ENCODE assay signal across 15 cellular contexts in the genomic region with DNA sequence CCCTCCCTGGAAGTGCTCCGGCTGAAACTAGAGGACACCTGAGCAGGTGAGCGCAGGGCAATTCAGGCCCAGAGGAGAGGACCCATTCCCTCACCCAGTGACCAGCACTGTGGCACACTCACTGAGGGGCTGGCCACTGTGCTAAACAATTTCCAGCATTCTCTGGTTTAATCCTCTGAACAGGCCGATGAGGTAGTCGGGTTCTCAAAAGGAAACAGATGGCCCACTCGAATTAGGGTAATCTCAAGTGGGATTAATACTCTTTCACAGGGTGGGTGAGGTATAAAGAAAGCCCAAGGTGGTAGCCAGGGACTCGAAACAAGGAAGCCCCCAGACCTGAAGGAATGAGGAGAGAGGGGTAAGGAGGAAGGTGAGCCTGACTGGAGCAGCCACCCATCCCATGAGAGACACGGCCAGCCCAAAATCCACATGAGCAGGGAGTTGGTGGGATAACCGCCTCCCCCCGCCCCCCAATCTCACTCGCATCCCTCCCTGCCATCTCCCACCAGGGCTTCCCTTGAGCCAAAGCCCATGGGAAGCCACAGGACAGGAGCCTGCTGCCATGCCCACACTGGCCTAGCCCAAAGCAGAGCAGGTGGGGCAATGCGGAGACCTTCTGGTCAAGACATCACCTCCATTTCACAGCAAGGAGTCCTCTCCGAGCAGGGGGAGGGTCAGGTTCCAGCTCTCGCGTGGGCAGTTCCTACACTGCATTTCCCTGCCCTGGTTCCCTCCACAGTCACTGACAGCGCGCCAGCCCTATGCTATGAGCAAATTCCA. TPM values are rescaled to one million over a fixed set of nuclear protein-coding genes. Genes with fewer than 3 reads are reported as not detected.
DNase-seq lines count a peak whose midpoint lies in the region; ATAC-seq, FAIRE-seq and TF ChIP-seq lines count a peak whose summit lies in the region.
"Had no signal": no experiment of that assay in that cellular context is flagged by ENCODE, and none has a peak within 500 bp of the region (broad histone marks: within the 10 kb centered on the region; RNA-seq: fewer than 3 reads in every experiment).

No MANE protein-coding gene starts in this region.

- H3K4me1 ChIP-seq in adrenal gland (replicated peaks in 1 of 2): no peaks in the 10 kb centered on the region

- peaks cover 31% of the 10 kb centered on the region for H3K4me1 Mint-ChIP-seq in CD4-positive, alpha-beta T cell (ENCODE audit: low read depth)
- H3K4me1 Mint-ChIP-seq in activated T-helper 17 cell treated with anti-CD3 and anti-CD28 coated beads, Interleukin-2, amount 50 U/mL, for 72 hours: peaks cover 7% of the 10 kb centered on the region
- H3K4me1 Mint-ChIP-seq in neural crest cell (peaks cover 8% of the 10 kb centered on the region), nephron progenitor cell (peaks cover 9% of the 10 kb centered on the region)

- DNase-seq in CD4-positive, alpha-beta T cell: no peak
- DNase-seq in GM18507 (ENCODE audit: extremely low spot score, insufficient read length, low read depth): no peak
- DNase-seq in neural crest cell (ENCODE audit: low read depth, low spot score): no peak
- DNase-seq in nephron progenitor cell: no peak
- no peak for DNase-seq in adrenal gland
- DNase-seq: NCI-H1436, NCI-H2081, NCI-H526 treated with DMSO at 0.1 percent for 48 hours, PC-3 had no signal

- POLR2A ChIA-PET in CD4-positive, alpha-beta T cell (lab: Charles Lee): no interaction called here

- FAIRE-seq in GM18507 (lab: Jason Lieb, UNC): peak; percentile 67
- FAIRE-seq: GM12891, HTR-8/SVneo had no signal

- no peak overlapping the region for H3K4me3 Mint-ChIP-seq in CD4-positive, alpha-beta T cell
- no peak overlapping the region for H3K4me3 Mint-ChIP-seq in activated T-helper 17 cell treated with anti-CD3 and anti-CD28 coated beads, Interleukin-2, amount 50 U/mL, for 72 hours
- H3K4me3 Mint-ChIP-seq in neural crest cell (no peak overlapping the region), nephron progenitor cell (no peak overlapping the region)
- H3K4me3 Mint-ChIP-seq: GM23338 had no signal

- H3K27ac ChIP-seq in CD4-positive, alpha-beta T cell (ENCODE audit: low read depth, low read length): no peak overlapping the region
- no peak overlapping the region for H3K27ac ChIP-seq in adrenal gland
- H3K27ac ChIP-seq: SJSA1 had no signal

- H3K9me3 ChIP-seq in CD4-positive, alpha-beta T cell (ENCODE audit: control insufficient read depth, low read length): no peaks in the 10 kb centered on the region
- no peaks in the 10 kb centered on the region for H3K9me3 ChIP-seq in adrenal gland (replicated peaks in 1 of 3)
- H3K9me3 ChIP-seq: SJSA1 had no signal

- intact Hi-C loops in CD4-positive, alpha-beta T cell (cut with DNase I, micrococcal nuclease): no loop called here
- intact Hi-C loops in adrenal gland (cut with DNase I): no loop called here

- peaks cover 10% of the 10 kb centered on the region for H3K36me3 Mint-ChIP-seq in CD4-positive, alpha-beta T cell (ENCODE audit: low read depth)
- peaks cover 7% of the 10 kb centered on the region for H3K36me3 Mint-ChIP-seq in activated T-helper 17 cell treated with anti-CD3 and anti-CD28 coated beads, Interleukin-2, amount 50 U/mL, for 72 hours (ENCODE audit: low read depth)
- H3K36me3 Mint-ChIP-seq in neural crest cell (ENCODE audit: low read depth) (no peaks in the 10 kb centered on the region), nephron progenitor cell (ENCODE audit: low read depth) (peaks cover 23% of the 10 kb centered on the region)

- TF ChIP-seq POLR2A in adrenal gland (IDR thresholded peaks at IDR 0.05): no peak

- no peak for ATAC-seq in CD4-positive, alpha-beta T cell (ENCODE audit: poor library complexity)
- no peak for ATAC-seq in activated T-helper 17 cell treated with anti-CD3 and anti-CD28 coated beads, Interleukin-2, amount 50 U/mL, for 72 hours (replicated peaks)
- no peak for ATAC-seq in GM21786 (IDR thresholded peaks at IDR 0.05; ENCODE audit: unreplicated experiment)
- ATAC-seq: GM23338, PC-3 had no signal

- peak overlapping the region; percentile 13 for H3K27ac Mint-ChIP-seq in CD4-positive, alpha-beta T cell
- H3K27ac Mint-ChIP-seq in activated T-helper 17 cell treated with anti-CD3 and anti-CD28 coated beads, Interleukin-2, amount 50 U/mL, for 72 hours: peak overlapping the region; percentile 46
- H3K27ac Mint-ChIP-seq in neural crest cell (ENCODE audit: unreplicated experiment): peak overlapping the region; percentile 12
- H3K27ac Mint-ChIP-seq in nephron progenitor cell: no peak overlapping the region
- H3K27ac Mint-ChIP-seq: GM23338 had no signal

- CTCF ChIA-PET in CD4-positive, alpha-beta T cell (lab: Charles Lee): no interaction called here

- 74 to 94% (median 88%) methylated on average over 6 to 16 of the region's 16 CpGs for WGBS in adrenal gland, 4 donors

- H3K27me3 Mint-ChIP-seq in CD4-positive, alpha-beta T cell: no peaks in the 10 kb centered on the region
- H3K27me3 Mint-ChIP-seq in activated T-helper 17 cell treated with anti-CD3 and anti-CD28 coated beads, Interleukin-2, amount 50 U/mL, for 72 hours: no peaks in the 10 kb centered on the region
- H3K27me3 Mint-ChIP-seq in neural crest cell (ENCODE audit: low read depth) (no peaks in the 10 kb centered on the region), nephron progenitor cell (ENCODE audit: low read depth, poor library complexity) (no peaks in the 10 kb centered on the region)

- TF ChIP-seq CTCF in CD4-positive, alpha-beta T cell (IDR thresholded peaks at IDR 0.05): no peak
- TF ChIP-seq CTCF in neural crest cell (conservative IDR thresholded peaks at IDR 0.05) (no peak), nephron progenitor cell (IDR thresholded peaks at IDR 0.05) (no peak), adrenal gland (IDR thresholded peaks at IDR 0.05) (no peak)

- H3K9me3 Mint-ChIP-seq in CD4-positive, alpha-beta T cell: no peaks in the 10 kb centered on the region
- H3K9me3 Mint-ChIP-seq in activated T-helper 17 cell treated with anti-CD3 and anti-CD28 coated beads, Interleukin-2, amount 50 U/mL, for 72 hours: no peaks in the 10 kb centered on the region
- peaks cover 4% of the 10 kb centered on the region for H3K9me3 Mint-ChIP-seq in neural crest cell
- peaks cover 58% of the 10 kb centered on the region for H3K9me3 Mint-ChIP-seq in nephron progenitor cell
- H3K9me3 Mint-ChIP-seq: GM23338 had no signal

- H3K36me3 ChIP-seq in adrenal gland (replicated peaks in 1 of 2): no peaks in the 10 kb centered on the region
- H3K36me3 ChIP-seq: SJSA1 had no signal

- no peaks in the 10 kb centered on the region for H3K27me3 ChIP-seq in CD4-positive, alpha-beta T cell (ENCODE audit: control insufficient read depth, insufficient read depth, low read length)
- H3K27me3 ChIP-seq in adrenal gland: no peaks in the 10 kb centered on the region
- H3K27me3 ChIP-seq: SJSA1 had no signal

- H3K4me3 ChIP-seq in adrenal gland: no peak overlapping the region
- H3K4me3 ChIP-seq: GM23338, SJSA1 had no signal

RNA-seq across cellular contexts. Expression of a gene that starts 55.0 kb away (rescaled TPM):
- 10 to 100 TPM; 64.7 to 65.9 TPM for total RNA-seq in CD4-positive, alpha-beta T cell
- total RNA-seq in activated T-helper 17 cell treated with anti-CD3 and anti-CD28 coated beads, Interleukin-2, amount 50 U/mL, for 72 hours: 10 to 100 TPM; 84.5 to 95.8 TPM
- 17.8 and 20.6 TPM in 2 replicates for total RNA-seq in neural crest cell
- total RNA-seq in adrenal gland: 10 to 100 TPM; 13.3 to 21.7 (median 15.2) TPM
- polyA plus RNA-seq in adrenal gland: 10 to 100 TPM in 2 of 3 donors, 1 to 10 TPM in 1; 4.7 to 19.1 (median 11.2) TPM
